ENCODE assay signal across 12 cellular contexts in genomic region chr17:55664287-55664686, GRCh38. TPM values are rescaled to one million over a fixed set of nuclear protein-coding genes. Genes with fewer than 3 reads are reported as not detected.
DNase-seq lines count a peak whose midpoint lies in the region; ATAC-seq, FAIRE-seq and TF ChIP-seq lines count a peak whose summit lies in the region.
"Had no signal": no experiment of that assay in that cellular context is flagged by ENCODE, and none has a peak within 500 bp of the region (broad histone marks: within the 10 kb centered on the region; RNA-seq: fewer than 3 reads in every experiment).

No MANE protein-coding gene starts in this region.

- no peak for TF ChIP-seq POLR2A in uterus (IDR thresholded peaks at IDR 0.05)

- no peak overlapping the region for H3K27ac ChIP-seq in uterus
- H3K27ac ChIP-seq: pancreas, SJSA1 had no signal

- intact Hi-C loops in mucosa of descending colon (cut with DNase I, micrococcal nuclease) (no loop called here), uterus (cut with DNase I; ENCODE audit: low total_unique reads) (no loop called here)

- DNase-seq in KBM-7 (peak; percentile 55), mucosa of descending colon (no peak), frontal cortex (ENCODE audit: low spot score in 2 of 2) (no peak), NCI-H1694 (lab: John Stamatoyannopoulos, UW) (no peak), uterus (no peak)
- DNase-seq: activated T-cell treated with anti-CD3 and anti-CD28 coated beads, Interleukin-2, amount 50 U/mL, for 4 hours; pancreas had no signal

- no peak for TF ChIP-seq CTCF in mucosa of descending colon (IDR thresholded peaks at IDR 0.05)
- no peak for TF ChIP-seq CTCF in uterus (IDR thresholded peaks at IDR 0.05)

- in situ Hi-C loops in KBM-7 (cut with MboI; ENCODE audit: low pct_unique_long_range_greater_than_20kb, low sequenced_read_pairs): no loop called here

- H3K4me3 ChIP-seq in mucosa of descending colon (no peak overlapping the region), uterus (no peak overlapping the region)
- H3K4me3 ChIP-seq: pancreas, SJSA1 had no signal

- no peaks in the 10 kb centered on the region for H3K27me3 ChIP-seq in uterus
- H3K27me3 ChIP-seq: pancreas had no signal

- H3K36me3 ChIP-seq in mucosa of descending colon (ENCODE audit: low read depth) (no peaks in the 10 kb centered on the region), uterus (no peaks in the 10 kb centered on the region)
- H3K36me3 ChIP-seq: pancreas, SJSA1 had no signal

- H3K9me3 ChIP-seq in mucosa of descending colon (no peaks in the 10 kb centered on the region), uterus (no peaks in the 10 kb centered on the region)
- H3K9me3 ChIP-seq: pancreas, SJSA1 had no signal

- no peak for FAIRE-seq in frontal cortex (lab: Jason Lieb, UNC)
- FAIRE-seq: colon, pancreas had no signal

- ATAC-seq in GM18909 (IDR thresholded peaks at IDR 0.05; ENCODE audit: poor library complexity, unreplicated experiment) (peak; percentile 94), HG02610 (IDR thresholded peaks at IDR 0.05; ENCODE audit: unreplicated experiment) (peak; percentile 68), mucosa of descending colon (peak; percentile 51), HG03045 (IDR thresholded peaks at IDR 0.05; ENCODE audit: unreplicated experiment) (no peak)
- ATAC-seq: activated T-cell treated with anti-CD3 and anti-CD28 coated beads, Interleukin-2, amount 50 U/mL, for 4 hours had no signal

- H3K4me1 ChIP-seq in mucosa of descending colon (ENCODE audit: low read depth) (peaks cover 3% of the 10 kb centered on the region), uterus (no peaks in the 10 kb centered on the region)

RNA-seq across cellular contexts. Expression of gene TMEM100, which starts 58.4 kb away (rescaled TPM):
- total RNA-seq in mucosa of descending colon (10 to 100 TPM in 1 of 3 donors, 1 to 10 TPM in 2; 2.8 to 14.2 (median 7.5) TPM), frontal cortex (3.3 TPM), uterus (10 to 100 TPM in 1 of 4 donors, 1 to 10 TPM in 3; 2.8 to 26.3 (median 6.2) TPM)
- total RNA-seq: activated T-cell treated with anti-CD3 and anti-CD28 coated beads, Interleukin-2, amount 50 U/mL, for 4 hours had no signal
